In genomic region chr14:67533754-67534085, GRCh38 we compare ENCODE assay signal across 8 cellular contexts. TPM values are rescaled to one million over a fixed set of nuclear protein-coding genes. Genes with fewer than 3 reads are reported as not detected.
DNase-seq lines count a peak whose midpoint lies in the region; ATAC-seq and TF ChIP-seq lines count a peak whose summit lies in the region.

No MANE protein-coding gene starts in this region.

- H3K9ac ChIP-seq in mammary epithelial cell (ENCODE audit: insufficient read depth, low read length) (no peak overlapping the region), mesendoderm (ENCODE audit: low read length) (peak overlapping the region; percentile 78)

- H3K27me3 ChIP-seq in mammary epithelial cell (ENCODE audit: insufficient read depth, low read length) (no peaks in the 10 kb centered on the region), mesendoderm (ENCODE audit: insufficient read depth, low read length, poor library complexity) (no peaks in the 10 kb centered on the region), vagina (no peaks in the 10 kb centered on the region)

- TF ChIP-seq CTCF in mammary epithelial cell (conservative IDR thresholded peaks at IDR 0.05 in 1 of 2, IDR thresholded peaks at IDR 0.05 in 1 of 2; ENCODE audit: extremely low read depth in 1 of 2, insufficient read depth in 1 of 2, low read depth in 1 of 2, low read length in 2 of 2) (no peak), vagina (IDR thresholded peaks at IDR 0.05) (no peak)

- peak overlapping the region; percentile 69 for H3K18ac ChIP-seq in mesendoderm (ENCODE audit: low read length)

- H3K4me1 ChIP-seq in mammary epithelial cell (ENCODE audit: insufficient read depth, low read length): peaks cover 13% of the 10 kb centered on the region
- no peaks in the 10 kb centered on the region for H3K4me1 ChIP-seq in mesendoderm (ENCODE audit: control insufficient read depth, low read depth, low read length)
- H3K4me1 ChIP-seq in vagina: peaks cover 6% of the 10 kb centered on the region

- peak overlapping the region; percentile 88 for H2AFZ ChIP-seq in mammary epithelial cell (ENCODE audit: low read depth, low read length)

- peak overlapping the region; percentile 57 for H3K23ac ChIP-seq in mesendoderm (ENCODE audit: low read length)

- no peak overlapping the region for H2BK5ac ChIP-seq in mesendoderm (ENCODE audit: low read length)

- H3K4me2 ChIP-seq in mammary epithelial cell (ENCODE audit: insufficient read depth, low read depth, low read length): peak overlapping the region; percentile 95
- H3K4me2 ChIP-seq in mesendoderm (ENCODE audit: low read length): peak overlapping the region; percentile 25

- BruUV-seq in mammary epithelial cell (replicated peaks; lab: Mats Ljungman, UMichigan): no TSS peak

- H2AK5ac ChIP-seq in mesendoderm (ENCODE audit: low read length): no peak overlapping the region

- H3K36me3 ChIP-seq in mammary epithelial cell (ENCODE audit: insufficient read depth, low read length): no peaks in the 10 kb centered on the region
- H3K36me3 ChIP-seq in mesendoderm (ENCODE audit: control insufficient read depth, insufficient read depth, low read length): no peaks in the 10 kb centered on the region
- H3K36me3 ChIP-seq in vagina: no peaks in the 10 kb centered on the region

- intact Hi-C loops in Right ventricle myocardium superior (cut with DNase I): no loop called here
- intact Hi-C loops in Right ventricle myocardium inferior (cut with DNase I): no loop called here
- intact Hi-C loops in mammary epithelial cell (cut with micrococcal nuclease): loop anchor here (2.0 kb wide), 1 partner anchor 23 kb away; no protein-coding TSS in a partner anchor
- intact Hi-C loops in vagina (cut with DNase I): no loop called here

- no peak overlapping the region for H4K5ac ChIP-seq in mesendoderm (ENCODE audit: low read length)

- no peak overlapping the region for H2BK15ac ChIP-seq in mesendoderm (replicated peaks; ENCODE audit: low read depth)

- H3K79me1 ChIP-seq in mesendoderm (ENCODE audit: low read length): no peaks in the 10 kb centered on the region

- H3K27ac ChIP-seq in mammary epithelial cell (ENCODE audit: insufficient read depth, low read depth, low read length) (no peak overlapping the region), mesendoderm (ENCODE audit: low read depth, low read length) (no peak overlapping the region), vagina (no peak overlapping the region)

- H4K8ac ChIP-seq in mesendoderm (ENCODE audit: low read depth, low read length): no peak overlapping the region

- H3K9me3 ChIP-seq in mammary epithelial cell (replicated peaks; ENCODE audit: insufficient read depth, low read length) (no peaks in the 10 kb centered on the region), vagina (no peaks in the 10 kb centered on the region)

- peaks cover 3% of the 10 kb centered on the region for H3K79me2 ChIP-seq in mammary epithelial cell (ENCODE audit: insufficient read depth, low read length)
- H3K79me2 ChIP-seq in mesendoderm (ENCODE audit: control insufficient read depth, insufficient read depth, low read length): no peaks in the 10 kb centered on the region

- no peaks in the 10 kb centered on the region for H4K20me1 ChIP-seq in mammary epithelial cell (ENCODE audit: insufficient read depth, low read length)

- H3K56ac ChIP-seq in mesendoderm (ENCODE audit: low read length): peak overlapping the region; percentile 90

- in situ Hi-C loops in mammary epithelial cell (cut with MboI; ENCODE audit: low sequenced_read_pairs in 2 of 2): no loop called here

- ATAC-seq in Right ventricle myocardium superior (ENCODE audit: poor library complexity) (peak; percentile 23), Right ventricle myocardium inferior (no peak), GM19397 (IDR thresholded peaks at IDR 0.05; ENCODE audit: unreplicated experiment) (no peak), GM19324 (IDR thresholded peaks at IDR 0.05; ENCODE audit: low FRiP score, unreplicated experiment) (no peak)

- 55% methylated on average over 4 of the region's 6 CpGs for WGBS in mammary epithelial cell (ENCODE audit: low coverage, missing lambda C conversion rate)
- no CpG with 5 or more reads among the region's 6 CpGs for WGBS in mesendoderm (ENCODE audit: extremely low coverage, insufficient coverage, low lambda C conversion rate)

- peak overlapping the region; percentile 55 to 70 (median 64) for H3K4me3 ChIP-seq in mammary epithelial cell (replicated peaks in 1 of 3; ENCODE audit: insufficient read depth in 1 of 3, low read depth in 2 of 3, low read length in 3 of 3)
- H3K4me3 ChIP-seq in mesendoderm (ENCODE audit: low read length): peak overlapping the region; percentile 55
- H3K4me3 ChIP-seq in vagina: peak overlapping the region; percentile 59 to 75

- H3K4ac ChIP-seq in mesendoderm (ENCODE audit: low read depth, low read length): no peak overlapping the region

- DNase-seq in Right ventricle myocardium superior: no peak
- DNase-seq in Right ventricle myocardium inferior (ENCODE audit: missing footprints): no peak
- no peak for DNase-seq in mammary epithelial cell
- no peak for DNase-seq in mesendoderm
- no peak for DNase-seq in vagina (ENCODE audit: extremely low spot score in 2 of 2)
- no peak for DNase-seq in AG08396 (ENCODE audit: low spot score)

- CTCF ChIA-PET in mammary epithelial cell (lab: Charles Lee; ENCODE audit: low non-redundant PET): interaction anchor here (0.6 to 0.7 kb wide), 2 partner anchors 24 kb away, joined by 3 to 4 read pairs; no protein-coding TSS in a partner anchor

- TF ChIP-seq POLR2A in vagina (IDR thresholded peaks at IDR 0.05): no peak

- dilution Hi-C loops in mammary epithelial cell (cut with HindIII; ENCODE audit: low sequenced_read_pairs): loop anchor here (5.0 kb wide), 2 partner anchors 44 to 86 kb away; no protein-coding TSS in a partner anchor

- no peak overlapping the region for H2BK120ac ChIP-seq in mesendoderm (ENCODE audit: low read depth, low read length)

RNA-seq across cellular contexts. Expression of gene PLEKHH1, which starts 0.6 kb away (rescaled TPM):
- total RNA-seq in Right ventricle myocardium superior: 4.4 TPM
- total RNA-seq in Right ventricle myocardium inferior: 7.3 TPM
- total RNA-seq in mammary epithelial cell: 10 to 100 TPM in 1 of 2 donors, 1 to 10 TPM in 1; 6.7 to 11.9 TPM
- 3.1 TPM for polyA plus RNA-seq in mammary epithelial cell
- polyA minus RNA-seq in mammary epithelial cell: 41.7 TPM
- polyA plus RNA-seq in mesendoderm (2013, experiment 1 of 2): 9.7 TPM
- polyA plus RNA-seq in mesendoderm (2013, experiment 2 of 2): 10.1 TPM
- total RNA-seq in vagina: 2.5 TPM

RNA-seq across cellular contexts. Expression of gene TMEM229B, which starts 45.2 kb away (rescaled TPM):
- total RNA-seq in Right ventricle myocardium superior: 2.3 TPM
- 4.2 TPM for total RNA-seq in Right ventricle myocardium inferior
- total RNA-seq in mammary epithelial cell: 1 to 10 TPM in 1 of 2 donors, under 1 TPM in 1; 0.50 to 2.0 TPM
- 1.2 TPM for polyA plus RNA-seq in mammary epithelial cell
- polyA minus RNA-seq in mammary epithelial cell: 1.5 TPM
- polyA plus RNA-seq in mesendoderm (2013, experiment 1 of 2): 0.97 TPM
- 1.0 TPM for polyA plus RNA-seq in mesendoderm (2013, experiment 2 of 2)
- total RNA-seq in vagina: 9.8 TPM
